ENCODE assay signal across 11 cellular contexts in genomic region chr10:101986277-101986971, GRCh38.
DNase-seq lines count a peak whose midpoint lies in the region; ATAC-seq and TF ChIP-seq lines count a peak whose summit lies in the region.
"Had no signal": no experiment of that assay in that cellular context is flagged by ENCODE, and none has a peak within 500 bp of the region (broad histone marks: within the 10 kb centered on the region; RNA-seq: fewer than 3 reads in every experiment).

No MANE protein-coding gene starts in this region.

- H3K27ac ChIP-seq in Peyer's patch: peak overlapping the region in 2 of 4 donors; percentile 22 to 63
- H3K27ac ChIP-seq: GM23248 had no signal

- H3K4me3 Mint-ChIP-seq in CD14-positive monocyte: peak overlapping the region; percentile 60 to 83
- no peak overlapping the region for H3K4me3 Mint-ChIP-seq in immature natural killer cell
- H3K4me3 Mint-ChIP-seq in chondrocyte (ENCODE audit: unreplicated experiment): no peak overlapping the region

- TF ChIP-seq POLR2A in Peyer's patch (IDR thresholded peaks at IDR 0.05) (no peak), lower leg skin (IDR thresholded peaks at IDR 0.05) (no peak)

- no peaks in the 10 kb centered on the region for H3K9me3 ChIP-seq in Peyer's patch

- H3K9me3 Mint-ChIP-seq in CD14-positive monocyte (no peaks in the 10 kb centered on the region), immature natural killer cell (no peaks in the 10 kb centered on the region), chondrocyte (ENCODE audit: low read depth) (no peaks in the 10 kb centered on the region)

- H3K4me3 ChIP-seq in Peyer's patch (no peak overlapping the region), lower leg skin (ENCODE audit: low read depth, poor library complexity, severe bottlenecking) (no peak overlapping the region)
- H3K4me3 ChIP-seq: GM23248 had no signal

- H3K27ac Mint-ChIP-seq in CD14-positive monocyte: peak overlapping the region; percentile 82 to 95 (median 90)
- H3K27ac Mint-ChIP-seq in immature natural killer cell: peak overlapping the region in 5 of 6 donors; percentile 6 to 87 (median 41)
- H3K27ac Mint-ChIP-seq in chondrocyte (ENCODE audit: unreplicated experiment): no peak overlapping the region

- TF ChIP-seq CTCF in CD14-positive monocyte (IDR thresholded peaks at IDR 0.05) (no peak), Peyer's patch (IDR thresholded peaks at IDR 0.05) (no peak), chondrocyte (IDR thresholded peaks at IDR 0.05) (no peak), lower leg skin (IDR thresholded peaks at IDR 0.05) (no peak)

- ATAC-seq in GM21737 (IDR thresholded peaks at IDR 0.05; ENCODE audit: unreplicated experiment): peak; percentile 70
- ATAC-seq in HG02981 (IDR thresholded peaks at IDR 0.05; ENCODE audit: unreplicated experiment): no peak
- no peak for ATAC-seq in HG03280 (IDR thresholded peaks at IDR 0.05; ENCODE audit: unreplicated experiment)

- intact Hi-C loops in CD14-positive monocyte (cut with micrococcal nuclease): no loop called here
- intact Hi-C loops in lower leg skin (cut with DNase I; ENCODE audit: low total_unique reads): no loop called here

- H3K4me1 Mint-ChIP-seq in CD14-positive monocyte (peaks cover 35% of the 10 kb centered on the region), immature natural killer cell (peaks cover 0 to 16% of the 10 kb centered on the region in 2 donors), chondrocyte (ENCODE audit: low read depth) (no peaks in the 10 kb centered on the region)

- H3K36me3 Mint-ChIP-seq in CD14-positive monocyte (peaks cover 49 to 71% of the 10 kb centered on the region in 2 donors), immature natural killer cell (peaks cover 9 to 33% (median 11%) of the 10 kb centered on the region in 3 donors), chondrocyte (ENCODE audit: low read depth) (peaks cover 21% of the 10 kb centered on the region)

- no peaks in the 10 kb centered on the region for H3K27me3 ChIP-seq in Peyer's patch

- H3K4me1 ChIP-seq in Peyer's patch: no peaks in the 10 kb centered on the region

- H3K27me3 Mint-ChIP-seq in CD14-positive monocyte (ENCODE audit: low read depth in 3 of 3) (peaks cover 0 to 2% (median 1%) of the 10 kb centered on the region in 3 donors), immature natural killer cell (ENCODE audit: low read depth in 3 of 3) (no peaks in the 10 kb centered on the region), chondrocyte (ENCODE audit: low read depth) (no peaks in the 10 kb centered on the region)

- 52 to 58% methylated on average over 5 of the region's 5 CpGs for WGBS in lower leg skin, 2 donors

- H3K36me3 ChIP-seq in Peyer's patch: peaks cover 0 to 65% (median 0%) of the 10 kb centered on the region in 3 donors

- DNase-seq in CD14-positive monocyte (ENCODE audit: low spot score): no peak
- DNase-seq in Peyer's patch: peak in 2 of 3 donors; percentile 45 to 66
- no peak for DNase-seq in immature natural killer cell
- DNase-seq in chondrocyte (ENCODE audit: low spot score): no peak
- DNase-seq in lower leg skin (ENCODE audit: low spot score in 2 of 2): no peak
- DNase-seq: GM23248; NCI-H1048; stimulated activated CD4-positive, alpha-beta T cell treated with anti-CD3 and anti-CD28 coated beads, Interleukin-4, amount 100 ng/mL, for 1 hour had no signal

Comparison
In these comparisons a context has a peak if more than half of its experiments do, and no peak if none do; other contexts are left out.
1. DNase-seq: peak in Peyer's patch (2 of 3); none in CD14-positive monocyte (single experiment), immature natural killer cell (0 of 3), chondrocyte (single experiment) and lower leg skin (0 of 2).
2. H3K4me3 Mint-ChIP-seq: peak in CD14-positive monocyte (2 of 2); none in immature natural killer cell (0 of 5) and chondrocyte (single experiment).